ENCODE assay signal across 4 cellular contexts in genomic region chr17:45186955-45187354, GRCh38.
"Had no signal": no experiment of that assay in that cellular context is flagged by ENCODE, and none has a peak within 500 bp of the region (broad histone marks: within the 10 kb centered on the region; RNA-seq: fewer than 3 reads in every experiment).

No MANE protein-coding gene starts in this region.

- H3K9me3 Mint-ChIP-seq: H9 had no signal

- H3K4me3 ChIP-seq: GM23338 had no signal

- H3K4me3 Mint-ChIP-seq: GM23338, H9 had no signal

- H3K27ac Mint-ChIP-seq: GM23338 had no signal

- DNase-seq: H9, HCEC 1CT, IMR-90 had no signal
